In genomic region chr2:74931940-74932339, GRCh38 we compare ENCODE assay signal across 25 cellular contexts.
"Had no signal": no experiment of that assay in that cellular context is flagged by ENCODE, and none has a peak within 500 bp of the region (broad histone marks: within the 10 kb centered on the region; RNA-seq: fewer than 3 reads in every experiment).

No MANE protein-coding gene starts in this region.

- H3K4me3 ChIP-seq: pancreas, prostate gland, right lobe of liver, sigmoid colon, stomach, thoracic aorta, thyroid gland, tibial nerve, upper lobe of left lung, vagina had no signal

- H3K36me3 ChIP-seq: neutrophil, pancreas, prostate gland, right lobe of liver, stomach, thoracic aorta, thyroid gland, upper lobe of left lung, vagina had no signal

- H3K9me3 Mint-ChIP-seq: natural killer cell; nephron; stimulated activated effector memory CD8-positive, alpha-beta T cell treated with anti-CD3 and anti-CD28 coated beads, Interleukin-12 subunit alpha, Interleukin-12 subunit beta, amount 100 ng/mL, for 72 hours; stimulated activated naive B cell treated with anti-CD40 and anti-IgM and Interleukin-4, amounts not matched to agents 10 μg/mL and 1 μg/mL and 100 μg/mL, for 72 hours; stimulated activated naive CD8-positive, alpha-beta T cell treated with anti-CD3 and anti-CD28 coated beads, Interleukin-15, Interleukin-2, amounts not matched to agents 100 ng/mL and 50 ng/mL, for 24 hours had no signal

- H3K27me3 ChIP-seq: neutrophil, pancreas, right lobe of liver, sigmoid colon, stomach, thyroid gland, tibial nerve, upper lobe of left lung, vagina had no signal

- H3K4me3 Mint-ChIP-seq: natural killer cell; nephron; neural crest cell; stimulated activated effector memory CD8-positive, alpha-beta T cell treated with anti-CD3 and anti-CD28 coated beads, Interleukin-12 subunit alpha, Interleukin-12 subunit beta, amount 100 ng/mL, for 72 hours; stimulated activated naive B cell treated with anti-CD40 and anti-IgM and Interleukin-4, amounts not matched to agents 10 μg/mL and 1 μg/mL and 100 μg/mL, for 72 hours; stimulated activated naive CD8-positive, alpha-beta T cell treated with anti-CD3 and anti-CD28 coated beads, Interleukin-15, Interleukin-2, amounts not matched to agents 100 ng/mL and 50 ng/mL, for 24 hours had no signal

- H3K27ac Mint-ChIP-seq: natural killer cell; nephron; stimulated activated effector memory CD8-positive, alpha-beta T cell treated with anti-CD3 and anti-CD28 coated beads, Interleukin-12 subunit alpha, Interleukin-12 subunit beta, amount 100 ng/mL, for 72 hours; stimulated activated naive B cell treated with anti-CD40 and anti-IgM and Interleukin-4, amounts not matched to agents 10 μg/mL and 1 μg/mL and 100 μg/mL, for 72 hours; stimulated activated naive CD8-positive, alpha-beta T cell treated with anti-CD3 and anti-CD28 coated beads, Interleukin-15, Interleukin-2, amounts not matched to agents 100 ng/mL and 50 ng/mL, for 24 hours had no signal

- DNase-seq: natural killer cell; pancreas; right cardiac atrium; right lobe of liver; sigmoid colon; small intestine; stimulated activated CD4-positive, alpha-beta T cell treated with anti-CD3 and anti-CD28 coated beads, Interleukin-15, amount 100 ng/mL, for 24 hours; stimulated activated CD4-positive, alpha-beta T cell treated with anti-CD3 and anti-CD28 coated beads, Interleukin-2, amount 100 ng/mL, for 24 hours; stimulated activated CD4-positive, alpha-beta T cell treated with anti-CD3 and anti-CD28 coated beads, Interleukin-2, amount 100 ng/mL, for 48 hours; stimulated activated CD4-positive, alpha-beta T cell treated with anti-CD3 and anti-CD28 coated beads, Interleukin-4, amount 100 ng/mL, for 24 hours; stimulated activated naive B cell treated with anti-CD40 and anti-IgM and Interleukin-4, amounts not matched to agents 10 μg/mL and 1 μg/mL and 100 μg/mL, for 72 hours; stimulated activated naive CD4-positive, alpha-beta T cell treated with Interleukin-2 at 50 U/mL for 16 hours; stomach; thyroid gland; trophoblast cell; upper lobe of left lung had no signal

- H3K36me3 Mint-ChIP-seq: natural killer cell; stimulated activated effector memory CD8-positive, alpha-beta T cell treated with anti-CD3 and anti-CD28 coated beads, Interleukin-12 subunit alpha, Interleukin-12 subunit beta, amount 100 ng/mL, for 72 hours had no signal

- H3K4me1 Mint-ChIP-seq: natural killer cell; nephron; neural crest cell; stimulated activated naive B cell treated with anti-CD40 and anti-IgM and Interleukin-4, amounts not matched to agents 10 μg/mL and 1 μg/mL and 100 μg/mL, for 72 hours had no signal
